15 cellular contexts compared by ENCODE assay signal in the genomic region with DNA sequence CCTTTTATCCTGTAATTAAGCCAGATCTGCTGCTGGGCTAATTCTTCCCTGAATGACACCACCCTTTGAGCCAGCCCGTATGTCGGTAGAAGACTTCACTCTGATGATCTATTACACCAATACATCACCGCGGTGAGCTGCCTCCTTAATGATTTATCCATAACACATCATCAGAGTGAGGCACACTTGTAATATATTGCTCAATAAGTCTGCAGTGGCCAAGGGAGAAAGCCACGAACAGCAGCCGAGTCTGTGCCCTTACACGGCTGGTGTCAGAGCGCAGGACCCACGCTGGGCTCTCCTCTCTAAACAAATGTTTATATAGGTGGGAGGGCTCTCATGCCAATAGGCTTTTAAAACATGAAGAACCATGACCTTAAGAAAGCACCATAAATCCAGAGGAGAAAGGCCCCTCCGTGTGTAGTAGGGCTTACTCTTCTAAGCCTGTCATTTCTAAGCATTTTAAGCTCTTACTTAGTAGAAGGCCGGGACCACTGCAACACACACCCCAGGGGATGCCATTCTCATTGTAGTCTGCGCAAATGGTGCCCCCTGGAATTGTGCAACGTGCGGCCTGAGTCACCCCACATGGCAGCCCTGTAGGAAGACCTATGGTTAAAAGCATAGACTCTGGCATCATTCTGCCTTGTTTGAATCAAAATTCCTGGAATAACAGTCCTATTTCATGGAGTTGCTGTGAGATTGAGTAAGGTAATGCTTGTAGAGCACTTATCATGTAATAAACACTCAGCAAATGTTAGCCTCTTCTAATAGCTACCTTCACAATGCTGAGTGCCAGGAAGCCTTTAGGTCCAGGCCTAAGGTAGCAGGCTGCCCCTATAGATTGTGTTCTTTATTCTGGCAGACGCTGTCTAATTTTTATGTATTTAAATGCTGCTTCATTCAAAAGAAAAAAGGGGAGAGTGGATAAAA. TPM values are rescaled to one million over a fixed set of nuclear protein-coding genes. Genes with fewer than 3 reads are reported as not detected.
A peak's percentile ranks its signal among the peaks of the same experiment; 100 is the strongest.
DNase-seq lines count a peak whose midpoint lies in the region; ATAC-seq, FAIRE-seq and TF ChIP-seq lines count a peak whose summit lies in the region.
"Had no signal": no experiment of that assay in that cellular context is flagged by ENCODE, and none has a peak within 500 bp of the region (broad histone marks: within the 10 kb centered on the region; RNA-seq: fewer than 3 reads in every experiment).

No MANE protein-coding gene starts in this region.

- TF ChIP-seq CTCF in GM23338 (conservative IDR thresholded peaks at IDR 0.05; ENCODE audit: low read depth in 2 of 2) (no peak), astrocyte (IDR thresholded peaks at IDR 0.05; ENCODE audit: insufficient read depth, low read depth, low read length) (no peak), nephron progenitor cell (IDR thresholded peaks at IDR 0.05) (no peak), natural killer cell (IDR thresholded peaks at IDR 0.05) (no peak)

- H3K9me3 ChIP-seq in astrocyte (ENCODE audit: insufficient read depth, low read depth, low read length), result no peaks in the 10 kb centered on the region
- H3K9me3 ChIP-seq: BLaER1 treated with 17β-estradiol and CSF1 and Interleukin-3, amounts not matched to agents 10 nM and 100 nM; left ventricle myocardium inferior; neutrophil had no signal

- H3K27ac ChIP-seq in GM23338 (ENCODE audit: low read depth) (no peak overlapping the region), astrocyte (ENCODE audit: low read depth, low read length) (no peak overlapping the region)
- H3K27ac ChIP-seq: BLaER1 treated with 17β-estradiol and CSF1 and Interleukin-3, amounts not matched to agents 10 nM and 100 nM; left ventricle myocardium inferior; neutrophil had no signal

- H2AFZ ChIP-seq in GM23338 (peak overlapping the region; percentile 21; the same call in 1 of the 2 replicates), astrocyte (ENCODE audit: low read depth, low read length) (no peak overlapping the region)

- H3K4me2 ChIP-seq in GM23338 (no peak overlapping the region), astrocyte (ENCODE audit: low read length) (no peak overlapping the region)

- FAIRE-seq in astrocyte (lab: Jason Lieb, UNC), result no peak
- FAIRE-seq: TTC549 had no signal

- no peak overlapping the region for H3K4me3 Mint-ChIP-seq in GM23338
- no peak overlapping the region for H3K4me3 Mint-ChIP-seq in astrocyte (ENCODE audit: unreplicated experiment)
- H3K4me3 Mint-ChIP-seq in nephron progenitor cell, result no peak overlapping the region
- H3K4me3 Mint-ChIP-seq in natural killer cell, result no peak overlapping the region

- H3K36me3 Mint-ChIP-seq in GM23338 (ENCODE audit: low read depth), result no peaks in the 10 kb centered on the region
- H3K36me3 Mint-ChIP-seq in astrocyte (ENCODE audit: low read depth, unreplicated experiment), result no peaks in the 10 kb centered on the region
- no peaks in the 10 kb centered on the region for H3K36me3 Mint-ChIP-seq in nephron progenitor cell (ENCODE audit: low read depth)
- H3K36me3 Mint-ChIP-seq in natural killer cell, result no peaks in the 10 kb centered on the region

- H3K9ac ChIP-seq in astrocyte (ENCODE audit: low read length), result no peak overlapping the region
- H3K9ac ChIP-seq: BLaER1 treated with 17β-estradiol and CSF1 and Interleukin-3, amounts not matched to agents 10 nM and 100 nM had no signal

- H3K4me1 ChIP-seq in GM23338 (ENCODE audit: insufficient read depth) (no peaks in the 10 kb centered on the region), astrocyte (ENCODE audit: insufficient read depth, low read length) (no peaks in the 10 kb centered on the region)
- H3K4me1 ChIP-seq: left ventricle myocardium inferior had no signal

- H4K20me1 ChIP-seq in GM23338 (replicated peaks; ENCODE audit: insufficient read depth) (no peaks in the 10 kb centered on the region), astrocyte (ENCODE audit: insufficient read depth, low read length) (no peaks in the 10 kb centered on the region)
- H4K20me1 ChIP-seq: BLaER1 treated with 17β-estradiol and CSF1 and Interleukin-3, amounts not matched to agents 10 nM and 100 nM had no signal

- H3K27ac Mint-ChIP-seq in GM23338, result no peak overlapping the region
- no peak overlapping the region for H3K27ac Mint-ChIP-seq in astrocyte (ENCODE audit: unreplicated experiment)
- no peak overlapping the region for H3K27ac Mint-ChIP-seq in nephron progenitor cell
- H3K27ac Mint-ChIP-seq in natural killer cell, result no peak overlapping the region

- H3K27me3 Mint-ChIP-seq in GM23338 (ENCODE audit: insufficient read depth, low read depth, poor library complexity), result peaks cover 2% of the 10 kb centered on the region
- peaks cover 3% of the 10 kb centered on the region for H3K27me3 Mint-ChIP-seq in astrocyte (ENCODE audit: low read depth, unreplicated experiment)
- peaks cover 8% of the 10 kb centered on the region for H3K27me3 Mint-ChIP-seq in nephron progenitor cell (ENCODE audit: low read depth, poor library complexity)
- peaks cover 0 to 2% of the 10 kb centered on the region in 2 donors for H3K27me3 Mint-ChIP-seq in natural killer cell (ENCODE audit: low read depth in 2 of 2)

- DNase-seq in GM23338 (ENCODE audit: low spot score) (no peak), NCI-H2081 treated with DMSO at 0.1 percent for 48 hours (lab: John Stamatoyannopoulos, UW) (peak; percentile 8), astrocyte (ENCODE audit: low read depth) (peak; percentile 35), nephron progenitor cell (peak; percentile 19), T-helper 9 cell (no peak), natural killer cell (no peak), Right ventricle myocardium inferior (ENCODE audit: missing footprints) (no peak)
- DNase-seq: dermis blood vessel endothelial cell, head of caudate nucleus, left ventricle myocardium inferior, NCI-H187 treated with DMSO at 0.1 percent for 48 hours had no signal

- H3K4me3 ChIP-seq in GM23338 (no peak overlapping the region), astrocyte (ENCODE audit: insufficient read depth, low read depth, low read length) (no peak overlapping the region)
- H3K4me3 ChIP-seq: BLaER1 treated with 17β-estradiol and CSF1 and Interleukin-3, amounts not matched to agents 10 nM and 100 nM; left ventricle myocardium inferior had no signal

- intact Hi-C loops in natural killer cell (cut with micrococcal nuclease) (no loop called here), Right ventricle myocardium inferior (cut with DNase I) (no loop called here)

- H3K36me3 ChIP-seq in GM23338 (ENCODE audit: insufficient read depth) (no peaks in the 10 kb centered on the region), astrocyte (ENCODE audit: insufficient read depth, low read length) (no peaks in the 10 kb centered on the region)
- H3K36me3 ChIP-seq: BLaER1 treated with 17β-estradiol and CSF1 and Interleukin-3, amounts not matched to agents 10 nM and 100 nM; left ventricle myocardium inferior; neutrophil had no signal

- peaks cover 10% of the 10 kb centered on the region; the same call in 2 of the 3 replicates for H3K4me1 Mint-ChIP-seq in GM23338
- peaks cover 10% of the 10 kb centered on the region for H3K4me1 Mint-ChIP-seq in astrocyte (ENCODE audit: low read depth, unreplicated experiment)
- H3K4me1 Mint-ChIP-seq in nephron progenitor cell, result peaks cover 20% of the 10 kb centered on the region
- H3K4me1 Mint-ChIP-seq in natural killer cell, result no peaks in the 10 kb centered on the region

- H3K9me2 ChIP-seq in GM23338 (ENCODE audit: insufficient read depth), result no peaks in the 10 kb centered on the region

- H3K9me3 Mint-ChIP-seq in GM23338, result no peaks in the 10 kb centered on the region
- no peaks in the 10 kb centered on the region for H3K9me3 Mint-ChIP-seq in astrocyte (ENCODE audit: unreplicated experiment)
- no peaks in the 10 kb centered on the region for H3K9me3 Mint-ChIP-seq in nephron progenitor cell
- H3K9me3 Mint-ChIP-seq in natural killer cell, result no peaks in the 10 kb centered on the region

- H3K27me3 ChIP-seq in GM23338 (ENCODE audit: insufficient read depth) (no peaks in the 10 kb centered on the region), astrocyte (ENCODE audit: insufficient read depth, low read length) (peaks cover 7% of the 10 kb centered on the region)
- H3K27me3 ChIP-seq: BLaER1 treated with 17β-estradiol and CSF1 and Interleukin-3, amounts not matched to agents 10 nM and 100 nM; neutrophil had no signal

- H3K79me2 ChIP-seq in GM23338 (replicated peaks; ENCODE audit: insufficient read depth) (no peaks in the 10 kb centered on the region), astrocyte (ENCODE audit: insufficient read depth, low read length) (no peaks in the 10 kb centered on the region)

- ATAC-seq in GM23338, result no peak
- ATAC-seq in natural killer cell, result no peak
- no peak for ATAC-seq in Right ventricle myocardium inferior
- no peak for ATAC-seq in HG02852 (IDR thresholded peaks at IDR 0.05; ENCODE audit: unreplicated experiment)

- no peaks in the 10 kb centered on the region for H3F3A ChIP-seq in GM23338 (replicated peaks; ENCODE audit: low read depth)

TF ChIP-seq in GM23338, 12 proteins besides CTCF, POLR2A, EP300 and RAD21:
- no peak for TF ChIP-seq POLR2AphosphoS5 (IDR thresholded peaks at IDR 0.05; ENCODE audit: low read depth)
- TF ChIP-seq EZH2 (IDR thresholded peaks at IDR 0.05; ENCODE audit: low read depth, unreplicated experiment), result no peak
- TF ChIP-seq, protein P1, sequence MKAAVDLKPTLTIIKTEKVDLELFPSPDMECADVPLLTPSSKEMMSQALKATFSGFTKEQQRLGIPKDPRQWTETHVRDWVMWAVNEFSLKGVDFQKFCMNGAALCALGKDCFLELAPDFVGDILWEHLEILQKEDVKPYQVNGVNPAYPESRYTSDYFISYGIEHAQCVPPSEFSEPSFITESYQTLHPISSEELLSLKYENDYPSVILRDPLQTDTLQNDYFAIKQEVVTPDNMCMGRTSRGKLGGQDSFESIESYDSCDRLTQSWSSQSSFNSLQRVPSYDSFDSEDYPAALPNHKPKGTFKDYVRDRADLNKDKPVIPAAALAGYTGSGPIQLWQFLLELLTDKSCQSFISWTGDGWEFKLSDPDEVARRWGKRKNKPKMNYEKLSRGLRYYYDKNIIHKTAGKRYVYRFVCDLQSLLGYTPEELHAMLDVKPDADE (IDR thresholded peaks at IDR 0.05), result no peak
TF ChIP-seq in GM23338: peak in this region for 0.

RNA-seq across cellular contexts. Expression of gene MRPS23, which starts 26.1 kb away (rescaled TPM):
- 38.0 and 53.2 TPM in 2 replicates for total RNA-seq in GM23338 (2014; rRNA removed; shearing (Covaris generic))
- 65.5 and 74.5 TPM in 2 replicates for polyA plus RNA-seq in GM23338 (2016; fragmentation: Nextera tagmentation; extraction: Ambion mirVana)
- total RNA-seq in astrocyte, result 56.9 and 61.3 TPM in 2 replicates
- total RNA-seq in natural killer cell, result 10 to 100 TPM; 12.8 to 17.3 (median 17.2) TPM
- total RNA-seq in Right ventricle myocardium inferior, result 86.7 TPM

Comparison
In these comparisons a context has a peak if more than half of its experiments do, and no peak if none do; other contexts are left out.
1. DNase-seq: peak in NCI-H2081 treated with DMSO at 0.1 percent for 48 hours (single experiment), astrocyte (single experiment) and nephron progenitor cell (single experiment); none in GM23338 (single experiment), T-helper 9 cell (single experiment), natural killer cell (single experiment) and Right ventricle myocardium inferior (single experiment).